ENCODE assay signal across 8 cellular contexts in genomic region chr6:27251672-27252251, GRCh38. TPM values are rescaled to one million over a fixed set of nuclear protein-coding genes. Genes with fewer than 3 reads are reported as not detected.
DNase-seq lines count a peak whose midpoint lies in the region; ATAC-seq and TF ChIP-seq lines count a peak whose summit lies in the region.

No MANE protein-coding gene starts in this region.

- H3K9ac ChIP-seq in PC-3 (ENCODE audit: low read length) = peak overlapping the region; percentile 70

- H2AFZ ChIP-seq in PC-3 (ENCODE audit: low read length) = peak overlapping the region; percentile 92

- no peak overlapping the region for H3K27ac Mint-ChIP-seq in activated T-helper 17 cell treated with anti-CD3 and anti-CD28 coated beads, Interleukin-2, amount 50 U/mL, for 72 hours

- DNase-seq in COLO829 (ENCODE audit: low spot score) (peak; percentile 81), PC-3 (peak; percentile 92), foreskin keratinocyte (peak; percentile 80 to 90), posterior cingulate gyrus (peak in 9 of 10 donors; percentile 16 to 96 (median 50)), vagina (ENCODE audit: extremely low spot score in 2 of 2) (no peak)

- no peaks in the 10 kb centered on the region for H3K9me3 Mint-ChIP-seq in activated T-helper 17 cell treated with anti-CD3 and anti-CD28 coated beads, Interleukin-2, amount 50 U/mL, for 72 hours

- peaks cover 9% of the 10 kb centered on the region; the same call in 1 of the 2 replicates for H3K4me1 ChIP-seq in PC-3 (ENCODE audit: insufficient read depth, low read length)
- no peaks in the 10 kb centered on the region for H3K4me1 ChIP-seq in foreskin keratinocyte
- H3K4me1 ChIP-seq in vagina = peaks cover 19% of the 10 kb centered on the region

- H3K36me3 Mint-ChIP-seq in activated T-helper 17 cell treated with anti-CD3 and anti-CD28 coated beads, Interleukin-2, amount 50 U/mL, for 72 hours (ENCODE audit: low read depth) = no peaks in the 10 kb centered on the region

- no peaks in the 10 kb centered on the region for H3K79me2 ChIP-seq in PC-3 (ENCODE audit: low read length)

- TF ChIP-seq POLR2A in vagina (IDR thresholded peaks at IDR 0.05) = no peak

- H3K4me3 ChIP-seq in PC-3 (ENCODE audit: low read length) = peak overlapping the region; percentile 98
- peak overlapping the region; percentile 31 to 45 for H3K4me3 ChIP-seq in vagina

- H4K20me1 ChIP-seq in PC-3 (ENCODE audit: low read length) = no peaks in the 10 kb centered on the region

- H3K36me3 ChIP-seq in PC-3 (ENCODE audit: low read depth, low read length) (no peaks in the 10 kb centered on the region), vagina (no peaks in the 10 kb centered on the region)

- no TSS peak for BruUV-seq in PC-3 (replicated peaks; lab: Mats Ljungman, UMichigan)

- H3K4me3 Mint-ChIP-seq in activated T-helper 17 cell treated with anti-CD3 and anti-CD28 coated beads, Interleukin-2, amount 50 U/mL, for 72 hours = peak overlapping the region; percentile 89

- H3K9me2 ChIP-seq in PC-3 (replicated peaks; ENCODE audit: low read length) = no peaks in the 10 kb centered on the region

- peak; percentile 70 for TF ChIP-seq CTCF in PC-3 (conservative IDR thresholded peaks at IDR 0.05; ENCODE audit: low read depth, low read length)
- TF ChIP-seq CTCF in foreskin keratinocyte (conservative IDR thresholded peaks at IDR 0.05) = peak; percentile 81
- TF ChIP-seq CTCF in vagina (IDR thresholded peaks at IDR 0.05) = no peak

- intact Hi-C loops in PC-3 (cut with micrococcal nuclease) = loop anchor here (1.0 kb wide), 1 partner anchor 15 kb away; no protein-coding TSS in a partner anchor
- intact Hi-C loops in posterior cingulate gyrus (cut with DNase I) = no loop called here
- intact Hi-C loops in vagina (cut with DNase I) = no loop called here

- H3K4me1 Mint-ChIP-seq in activated T-helper 17 cell treated with anti-CD3 and anti-CD28 coated beads, Interleukin-2, amount 50 U/mL, for 72 hours = no peaks in the 10 kb centered on the region

- H3K27ac ChIP-seq in PC-3 (ENCODE audit: low read length) = peak overlapping the region; percentile 43
- no peak overlapping the region for H3K27ac ChIP-seq in foreskin keratinocyte
- H3K27ac ChIP-seq in vagina = peak overlapping the region; percentile 24

- H3K27me3 Mint-ChIP-seq in activated T-helper 17 cell treated with anti-CD3 and anti-CD28 coated beads, Interleukin-2, amount 50 U/mL, for 72 hours = peaks cover 23% of the 10 kb centered on the region

- H3F3A ChIP-seq in PC-3 (ENCODE audit: low read length, unreplicated experiment) = no peaks in the 10 kb centered on the region

- peak overlapping the region; percentile 86 for H3K4me2 ChIP-seq in PC-3 (ENCODE audit: low read length)

- no peaks in the 10 kb centered on the region for H3K9me3 ChIP-seq in PC-3 (ENCODE audit: low read length)
- no peaks in the 10 kb centered on the region for H3K9me3 ChIP-seq in vagina

- POLR2A ChIA-PET in PC-3 (lab: Charles Lee; ENCODE audit: unreplicated experiment) = interaction anchor here (0.6 to 1.8 kb wide), 12 partner anchors 9 to 1488 kb away, joined by 3 to 9 read pairs (median 4); a partner anchor contains a TSS

- CTCF ChIA-PET in PC-3 (lab: Charles Lee) = interaction anchor here (0.6 to 1.4 kb wide), 4 partner anchors 44 to 501 kb away, joined by 3 to 10 read pairs (median 4); no protein-coding TSS in a partner anchor

- ATAC-seq in GM19452 (IDR thresholded peaks at IDR 0.05; ENCODE audit: unreplicated experiment) (peak; percentile 75), HG03565 (IDR thresholded peaks at IDR 0.05; ENCODE audit: unreplicated experiment) (peak; percentile 86), PC-3 (peak; percentile 88), foreskin keratinocyte (peak; percentile 89)
- ATAC-seq in activated T-helper 17 cell treated with anti-CD3 and anti-CD28 coated beads, Interleukin-2, amount 50 U/mL, for 72 hours (replicated peaks) = peak; percentile 84

- H3K27me3 ChIP-seq in PC-3 (ENCODE audit: low read length) = no peaks in the 10 kb centered on the region
- H3K27me3 ChIP-seq in foreskin keratinocyte = peaks cover 18% of the 10 kb centered on the region
- peaks cover 4% of the 10 kb centered on the region for H3K27me3 ChIP-seq in vagina

RNA-seq across cellular contexts. Expression of gene PRSS16, which starts 4.3 kb away (rescaled TPM):
- total RNA-seq in PC-3 (2014; rRNA removed) (7.3 and 15.9 TPM in 2 replicates), foreskin keratinocyte (3.8 and 5.1 TPM in 2 replicates), vagina (1.2 TPM)
- 1 to 10 TPM; 1.8 to 2.6 TPM for total RNA-seq in activated T-helper 17 cell treated with anti-CD3 and anti-CD28 coated beads, Interleukin-2, amount 50 U/mL, for 72 hours
- 5.5 and 6.7 TPM in 2 replicates for polyA plus RNA-seq in foreskin keratinocyte

Comparison
In these comparisons a context has a peak if more than half of its experiments do, and no peak if none do; other contexts are left out.
1. DNase-seq: peak in COLO829 (single experiment), PC-3 (single experiment), foreskin keratinocyte (2 of 2) and posterior cingulate gyrus (9 of 10); none in vagina (0 of 2).
2. CTCF ChIP-seq: peak in PC-3 (single experiment) and foreskin keratinocyte (single experiment); none in vagina (0 of 3).
3. Peak in every context shown above with its lines, with median percentiles within 50 percentile points of each other: ATAC-seq.